In the genomic region with DNA sequence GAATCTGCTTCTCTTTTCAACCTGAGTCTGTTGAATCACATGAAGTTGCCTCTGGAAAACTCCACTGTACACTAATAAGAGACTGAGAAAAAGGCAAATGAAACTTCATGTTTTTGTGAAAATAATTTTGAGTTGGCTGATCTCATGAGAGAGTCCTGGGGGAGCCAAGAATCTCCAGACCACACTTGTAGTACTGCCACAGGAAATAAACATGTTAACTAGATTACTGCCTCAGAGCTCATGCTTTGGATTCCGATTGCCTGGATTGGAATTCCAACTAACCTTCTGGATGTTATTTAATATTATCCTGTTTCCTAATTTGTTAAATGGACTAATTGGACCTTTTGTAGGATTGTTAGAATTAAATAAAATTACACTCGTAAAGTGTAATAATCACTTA, we compare ENCODE assay signal across 20 cellular contexts. TPM values are rescaled to one million over a fixed set of nuclear protein-coding genes. Genes with fewer than 3 reads are reported as not detected.
DNase-seq lines count a peak whose midpoint lies in the region; ATAC-seq, FAIRE-seq and TF ChIP-seq lines count a peak whose summit lies in the region.
"Had no signal": no experiment of that assay in that cellular context is flagged by ENCODE, and none has a peak within 500 bp of the region (broad histone marks: within the 10 kb centered on the region; RNA-seq: fewer than 3 reads in every experiment).

No MANE protein-coding gene starts in this region.

- peaks cover 40% of the 10 kb centered on the region for H3K79me2 ChIP-seq in astrocyte (ENCODE audit: insufficient read depth, low read length)

- no peak overlapping the region for H3K4me3 ChIP-seq in astrocyte (ENCODE audit: insufficient read depth, low read depth, low read length)
- H3K4me3 ChIP-seq: esophagus muscularis mucosa, K562, uterus had no signal

- H3K9me3 ChIP-seq in astrocyte (ENCODE audit: insufficient read depth, low read depth, low read length): no peaks in the 10 kb centered on the region
- H3K9me3 ChIP-seq: esophagus muscularis mucosa, uterus had no signal

- intact Hi-C loops in sciatic nerve (cut with DNase I): no loop called here

- peaks cover 6% of the 10 kb centered on the region for H3K4me1 Mint-ChIP-seq in astrocyte (ENCODE audit: low read depth, unreplicated experiment)
- peaks cover 15% of the 10 kb centered on the region for H3K4me1 Mint-ChIP-seq in activated T-cell treated with anti-CD3 and anti-CD28 coated beads, Interleukin-2, amount 50 U/mL, for 24 hours (ENCODE audit: low read depth)
- H3K4me1 Mint-ChIP-seq: activated CD4-positive, alpha-beta T cell treated with anti-CD3 and anti-CD28 coated beads, Interleukin-2, amount 10 ng/mL, durations not matched to agents 7 days and 5 days; nephron progenitor cell had no signal

- H3K9me3 Mint-ChIP-seq in astrocyte (ENCODE audit: unreplicated experiment): peaks cover 4% of the 10 kb centered on the region
- H3K9me3 Mint-ChIP-seq in activated T-cell treated with anti-CD3 and anti-CD28 coated beads, Interleukin-2, amount 50 U/mL, for 24 hours: peaks cover 1% of the 10 kb centered on the region

- H3K9ac ChIP-seq in astrocyte (ENCODE audit: low read length): no peak overlapping the region

- peak; percentile 87 for ATAC-seq in sciatic nerve
- ATAC-seq: stimulated activated naive CD8-positive, alpha-beta T cell treated with anti-CD3 and anti-CD28 coated beads, Interleukin-15, Interleukin-2, amounts not matched to agents 100 U/mL and 50 U/mL, for 24 hours had no signal

- no peaks in the 10 kb centered on the region for H4K20me1 ChIP-seq in astrocyte (ENCODE audit: insufficient read depth, low read length)

- H3K4me2 ChIP-seq in astrocyte (ENCODE audit: low read length): no peak overlapping the region

- peaks cover 13% of the 10 kb centered on the region for H3K36me3 Mint-ChIP-seq in astrocyte (ENCODE audit: low read depth, unreplicated experiment)
- peaks cover 93% of the 10 kb centered on the region for H3K36me3 Mint-ChIP-seq in activated T-cell treated with anti-CD3 and anti-CD28 coated beads, Interleukin-2, amount 50 U/mL, for 24 hours (ENCODE audit: low read depth)

- DNase-seq in GM04504 (ENCODE audit: low read depth) (peak; percentile 15), astrocyte (ENCODE audit: low read depth) (peak; percentile 80), fibroblast of the conjunctiva (ENCODE audit: low read depth) (peak; percentile 10), sciatic nerve (ENCODE audit: low spot score) (no peak), KG1 (lab: John Stamatoyannopoulos, UW) (no peak), NCI-H187 (lab: John Stamatoyannopoulos, UW) (no peak)
- DNase-seq in activated CD4-positive, CD25-positive, alpha-beta regulatory T cell (lab: John Stamatoyannopoulos, UW): no peak
- no peak for DNase-seq in activated T-cell treated with anti-CD3 and anti-CD28 coated beads, Interleukin-2, amount 50 U/mL, for 24 hours
- DNase-seq: activated CD4-positive, alpha-beta T cell treated with anti-CD3 and anti-CD28 coated beads, Interleukin-2, amount 10 ng/mL, durations not matched to agents 7 days and 5 days; CD4-positive, alpha-beta T cell; cortex of kidney; NCI-H1105 treated with DMSO at 0.1 percent for 48 hours; NCI-H345; nephron progenitor cell; stimulated activated naive CD8-positive, alpha-beta T cell treated with anti-CD3 and anti-CD28 coated beads, Interleukin-15, Interleukin-2, amounts not matched to agents 100 U/mL and 50 U/mL, for 24 hours; uterus had no signal

- no peak for FAIRE-seq in astrocyte (lab: Jason Lieb, UNC)
- FAIRE-seq: H54, K562 had no signal

- no peak overlapping the region for H3K4me3 Mint-ChIP-seq in astrocyte (ENCODE audit: unreplicated experiment)
- H3K4me3 Mint-ChIP-seq in activated T-cell treated with anti-CD3 and anti-CD28 coated beads, Interleukin-2, amount 50 U/mL, for 24 hours: no peak overlapping the region
- H3K4me3 Mint-ChIP-seq: activated CD4-positive, alpha-beta T cell treated with anti-CD3 and anti-CD28 coated beads, Interleukin-2, amount 10 ng/mL, durations not matched to agents 7 days and 5 days; CD4-positive, alpha-beta T cell; nephron progenitor cell; T-helper 2 cell treated with Interferon-gamma antibody and Interleukin-4, amounts not matched to agents 5 μg/mL and 100 μg/mL, for 36 hours had no signal

- H3K27me3 Mint-ChIP-seq in astrocyte (ENCODE audit: low read depth, unreplicated experiment): no peaks in the 10 kb centered on the region
- no peaks in the 10 kb centered on the region for H3K27me3 Mint-ChIP-seq in activated T-cell treated with anti-CD3 and anti-CD28 coated beads, Interleukin-2, amount 50 U/mL, for 24 hours
- H3K27me3 Mint-ChIP-seq: activated CD4-positive, alpha-beta T cell treated with anti-CD3 and anti-CD28 coated beads, Interleukin-2, amount 10 ng/mL, durations not matched to agents 7 days and 5 days; CD4-positive, alpha-beta T cell had no signal

- no peak for TF ChIP-seq CTCF in astrocyte (IDR thresholded peaks at IDR 0.05; ENCODE audit: insufficient read depth, low read depth, low read length)

- no peak overlapping the region for H3K27ac ChIP-seq in astrocyte (ENCODE audit: low read depth, low read length)
- H3K27ac ChIP-seq: esophagus muscularis mucosa, uterus had no signal

- peaks cover under 1% of the 10 kb centered on the region for H3K36me3 ChIP-seq in astrocyte (ENCODE audit: insufficient read depth, low read length)
- H3K36me3 ChIP-seq: uterus had no signal

- peak overlapping the region; percentile 72 for H3K27ac Mint-ChIP-seq in astrocyte (ENCODE audit: unreplicated experiment)
- no peak overlapping the region for H3K27ac Mint-ChIP-seq in activated T-cell treated with anti-CD3 and anti-CD28 coated beads, Interleukin-2, amount 50 U/mL, for 24 hours
- H3K27ac Mint-ChIP-seq: activated CD4-positive, alpha-beta T cell treated with anti-CD3 and anti-CD28 coated beads, Interleukin-2, amount 10 ng/mL, durations not matched to agents 7 days and 5 days; CD4-positive, alpha-beta T cell; T-helper 2 cell treated with Interferon-gamma antibody and Interleukin-4, amounts not matched to agents 5 μg/mL and 100 μg/mL, for 36 hours had no signal

- no peaks in the 10 kb centered on the region for H3K4me1 ChIP-seq in astrocyte (ENCODE audit: insufficient read depth, low read length)
- H3K4me1 ChIP-seq: uterus had no signal

- H2AFZ ChIP-seq in astrocyte (ENCODE audit: low read depth, low read length): no peak overlapping the region

- H3K27me3 ChIP-seq in astrocyte (ENCODE audit: insufficient read depth, low read length): no peaks in the 10 kb centered on the region
- H3K27me3 ChIP-seq: esophagus muscularis mucosa, uterus had no signal

RNA-seq across cellular contexts. Expression of a gene that starts 25.2 kb away (rescaled TPM):
- total RNA-seq in astrocyte (11.3 and 12.0 TPM in 2 replicates), sciatic nerve (21.1 TPM)

Comparison
In these comparisons a context has a peak if more than half of its experiments do, and no peak if none do; other contexts are left out.
1. DNase-seq: peak in GM04504 (single experiment), astrocyte (single experiment) and fibroblast of the conjunctiva (single experiment); none in sciatic nerve (single experiment), KG1 (single experiment), NCI-H187 (0 of 2), activated CD4-positive, CD25-positive, alpha-beta regulatory T cell (0 of 4) and activated T-cell treated with anti-CD3 and anti-CD28 coated beads, Interleukin-2, amount 50 U/mL, for 24 hours (single experiment).